12 cellular contexts compared by ENCODE assay signal in the genomic region with DNA sequence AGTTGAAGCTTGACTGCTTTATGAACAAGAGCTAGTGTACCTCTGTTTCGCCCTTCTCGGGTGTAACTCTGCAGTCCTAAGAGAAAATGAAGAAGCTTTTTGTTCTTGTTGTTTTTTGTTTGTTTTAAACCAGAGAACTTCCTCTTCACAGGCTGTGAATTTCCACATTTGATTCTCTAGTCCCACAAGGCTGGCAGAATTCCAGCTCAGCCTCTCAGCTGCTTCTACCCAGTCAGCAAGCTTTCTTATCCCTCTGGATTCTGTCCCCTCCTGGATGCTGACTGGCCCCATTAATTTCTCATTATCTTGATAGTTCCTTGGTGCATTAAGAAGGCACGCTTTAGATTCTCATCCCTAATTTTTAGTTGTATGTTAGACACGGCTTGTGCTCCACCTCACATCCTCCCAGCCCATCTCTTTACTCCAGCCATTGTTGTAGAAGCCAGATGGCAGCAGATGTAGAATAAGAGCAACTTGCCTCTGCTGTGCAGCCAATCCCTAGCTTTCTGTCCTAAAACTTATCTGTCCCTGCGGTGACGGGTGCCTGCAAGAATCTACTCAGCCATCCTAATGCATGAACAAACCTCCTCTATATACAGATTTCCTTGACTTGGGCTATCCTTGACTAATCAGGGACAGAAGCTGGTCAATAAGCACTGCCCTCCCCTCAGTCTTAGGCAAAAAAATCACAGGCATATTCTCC. TPM values are rescaled to one million over a fixed set of nuclear protein-coding genes. Genes with fewer than 3 reads are reported as not detected.
DNase-seq lines count a peak whose midpoint lies in the region; ATAC-seq and TF ChIP-seq lines count a peak whose summit lies in the region.
"Had no signal": no experiment of that assay in that cellular context is flagged by ENCODE, and none has a peak within 500 bp of the region (broad histone marks: within the 10 kb centered on the region; RNA-seq: fewer than 3 reads in every experiment).

No MANE protein-coding gene starts in this region.

- H3K27ac ChIP-seq in SJCRH30 (no peak overlapping the region), heart left ventricle (peak overlapping the region in 1 of 12 donors; percentile 71), thyroid gland (no peak overlapping the region)
- H3K27ac ChIP-seq: A549, tibial artery had no signal

- H3K27ac Mint-ChIP-seq in activated naive CD8-positive, alpha-beta T cell treated with anti-CD3 and anti-CD28 coated beads, Interleukin-2, amount 50 U/mL, for 24 hours = no peak overlapping the region

- H3K4me1 ChIP-seq in SJCRH30 (peaks cover 13% of the 10 kb centered on the region), heart left ventricle (peaks cover 0 to 18% (median 0%) of the 10 kb centered on the region in 12 donors), thyroid gland (no peaks in the 10 kb centered on the region)
- H3K4me1 ChIP-seq: A549, tibial artery had no signal

- H3K27me3 ChIP-seq in SJCRH30 (no peaks in the 10 kb centered on the region; the same call in 1 of the 2 replicates), heart left ventricle (peaks cover 0 to 29% (median 0%) of the 10 kb centered on the region in 9 donors), thyroid gland (no peaks in the 10 kb centered on the region)

- H3K27me3 Mint-ChIP-seq in activated naive CD8-positive, alpha-beta T cell treated with anti-CD3 and anti-CD28 coated beads, Interleukin-2, amount 50 U/mL, for 24 hours = peaks cover 37% of the 10 kb centered on the region

- ATAC-seq in heart left ventricle (peak in 3 of 4 donors; percentile 38 to 61 (median 45)), GM21526 (IDR thresholded peaks at IDR 0.05; ENCODE audit: low FRiP score, unreplicated experiment) (no peak)
- ATAC-seq in activated naive CD8-positive, alpha-beta T cell treated with anti-CD3 and anti-CD28 coated beads, Interleukin-2, amount 50 U/mL, for 24 hours = no peak

- H3K36me3 ChIP-seq in SJCRH30 (no peaks in the 10 kb centered on the region), heart left ventricle (no peaks in the 10 kb centered on the region), thyroid gland (no peaks in the 10 kb centered on the region)
- H3K36me3 ChIP-seq: tibial artery had no signal

- H3K36me3 Mint-ChIP-seq in activated naive CD8-positive, alpha-beta T cell treated with anti-CD3 and anti-CD28 coated beads, Interleukin-2, amount 50 U/mL, for 24 hours (ENCODE audit: low read depth) = no peaks in the 10 kb centered on the region

- H3K9me3 ChIP-seq in SJCRH30 (replicated peaks) (no peaks in the 10 kb centered on the region), heart left ventricle (no peaks in the 10 kb centered on the region), thyroid gland (no peaks in the 10 kb centered on the region)
- H3K9me3 ChIP-seq: A549, tibial artery had no signal

- no peak overlapping the region for H3K4me3 Mint-ChIP-seq in activated naive CD8-positive, alpha-beta T cell treated with anti-CD3 and anti-CD28 coated beads, Interleukin-2, amount 50 U/mL, for 24 hours

- intact Hi-C loops in heart left ventricle (cut with DNase I) (no loop called here), thyroid gland (cut with DNase I) (no loop called here)

- WGBS in heart left ventricle, 4 donors = 34 to 43% (median 39%) methylated on average over 6 of the region's 6 CpGs
- 42 to 51% methylated on average over 6 of the region's 6 CpGs for WGBS in thyroid gland, 2 donors

- H3K4me1 Mint-ChIP-seq in activated naive CD8-positive, alpha-beta T cell treated with anti-CD3 and anti-CD28 coated beads, Interleukin-2, amount 50 U/mL, for 24 hours = no peaks in the 10 kb centered on the region

- TF ChIP-seq CTCF in heart left ventricle (IDR thresholded peaks at IDR 0.05) (no peak), thyroid gland (IDR thresholded peaks at IDR 0.05) (no peak)

- no peak for TF ChIP-seq POLR2A in heart left ventricle (IDR thresholded peaks at IDR 0.05)
- TF ChIP-seq POLR2A in thyroid gland (IDR thresholded peaks at IDR 0.05) = no peak

- peak; percentile 30 for DNase-seq in NCI-H748 (lab: John Stamatoyannopoulos, UW; ENCODE audit: unreplicated experiment)
- no peak for DNase-seq in NCI-H748 treated with DMSO at 0.1 percent for 48 hours (lab: John Stamatoyannopoulos, UW)
- peak; percentile 63 to 84 for DNase-seq in SJCRH30
- peak; percentile 33 to 77 (median 57) for DNase-seq in heart left ventricle
- DNase-seq in thyroid gland = peak; percentile 45 to 54
- DNase-seq in effector CD4-positive, alpha-beta T cell = no peak
- DNase-seq in activated naive CD8-positive, alpha-beta T cell treated with anti-CD3 and anti-CD28 coated beads, Interleukin-2, amount 50 U/mL, for 24 hours = no peak
- DNase-seq: activated CD4-positive, alpha-beta T cell treated with anti-CD3 and anti-CD28 coated beads for 1 hour had no signal

- H3K9me3 Mint-ChIP-seq in activated naive CD8-positive, alpha-beta T cell treated with anti-CD3 and anti-CD28 coated beads, Interleukin-2, amount 50 U/mL, for 24 hours = no peaks in the 10 kb centered on the region

- H3K4me3 ChIP-seq in SJCRH30 (no peak overlapping the region), heart left ventricle (no peak overlapping the region), thyroid gland (replicated peaks in 1 of 3) (no peak overlapping the region)
- H3K4me3 ChIP-seq: A549, tibial artery had no signal

RNA-seq across cellular contexts. Expression of a gene that starts 12.4 kb away (rescaled TPM):
- not detected in 2 replicates for total RNA-seq in SJCRH30 (2014; rRNA removed; shearing (Covaris generic))
- total RNA-seq in heart left ventricle = not detected
- not detected for polyA plus RNA-seq in heart left ventricle
- total RNA-seq in thyroid gland = not detected
- total RNA-seq: omental fat pad had no signal
- polyA plus RNA-seq: A549 had no signal

RNA-seq across cellular contexts. Expression of a gene that starts 35.7 kb away (rescaled TPM):
- not detected in 2 replicates for total RNA-seq in SJCRH30 (2014; rRNA removed; shearing (Covaris generic))
- total RNA-seq in heart left ventricle (under 1 TPM in 3 of 9 donors, not detected in 6; 0.19 to 0.93 (median 0.59) TPM), thyroid gland (1 to 10 TPM in 3 of 4 donors, not detected in 1; 1.9 to 4.6 (median 4.4) TPM)
- under 1 TPM in 1 of 2 donors, not detected in 1; 0.12 TPM for polyA plus RNA-seq in heart left ventricle

RNA-seq across cellular contexts. Expression of a gene that starts 42.8 kb away (rescaled TPM):
- total RNA-seq in SJCRH30 (2014; rRNA removed; shearing (Covaris generic)) = 29.5 and 33.1 TPM in 2 replicates
- total RNA-seq in heart left ventricle (100 to 1,000 TPM in 1 of 9 donors, 10 to 100 TPM in 8; 61.8 to 101 (median 73.4) TPM), thyroid gland (10 to 100 TPM; 35.9 to 49.5 (median 41.6) TPM)
- polyA plus RNA-seq in heart left ventricle = 10 to 100 TPM; 61.3 to 69.6 TPM

Comparison
In these comparisons a context has a peak if more than half of its experiments do, and no peak if none do; other contexts are left out.
1. DNase-seq: peak in NCI-H748 (single experiment), SJCRH30 (2 of 2), heart left ventricle (5 of 5) and thyroid gland (2 of 2); none in NCI-H748 treated with DMSO at 0.1 percent for 48 hours (single experiment), effector CD4-positive, alpha-beta T cell (single experiment) and activated naive CD8-positive, alpha-beta T cell treated with anti-CD3 and anti-CD28 coated beads, Interleukin-2, amount 50 U/mL, for 24 hours (single experiment).
2. ATAC-seq: peak in heart left ventricle (3 of 4); none in GM21526 (single experiment) and activated naive CD8-positive, alpha-beta T cell treated with anti-CD3 and anti-CD28 coated beads, Interleukin-2, amount 50 U/mL, for 24 hours (single experiment).